In the genomic region with DNA sequence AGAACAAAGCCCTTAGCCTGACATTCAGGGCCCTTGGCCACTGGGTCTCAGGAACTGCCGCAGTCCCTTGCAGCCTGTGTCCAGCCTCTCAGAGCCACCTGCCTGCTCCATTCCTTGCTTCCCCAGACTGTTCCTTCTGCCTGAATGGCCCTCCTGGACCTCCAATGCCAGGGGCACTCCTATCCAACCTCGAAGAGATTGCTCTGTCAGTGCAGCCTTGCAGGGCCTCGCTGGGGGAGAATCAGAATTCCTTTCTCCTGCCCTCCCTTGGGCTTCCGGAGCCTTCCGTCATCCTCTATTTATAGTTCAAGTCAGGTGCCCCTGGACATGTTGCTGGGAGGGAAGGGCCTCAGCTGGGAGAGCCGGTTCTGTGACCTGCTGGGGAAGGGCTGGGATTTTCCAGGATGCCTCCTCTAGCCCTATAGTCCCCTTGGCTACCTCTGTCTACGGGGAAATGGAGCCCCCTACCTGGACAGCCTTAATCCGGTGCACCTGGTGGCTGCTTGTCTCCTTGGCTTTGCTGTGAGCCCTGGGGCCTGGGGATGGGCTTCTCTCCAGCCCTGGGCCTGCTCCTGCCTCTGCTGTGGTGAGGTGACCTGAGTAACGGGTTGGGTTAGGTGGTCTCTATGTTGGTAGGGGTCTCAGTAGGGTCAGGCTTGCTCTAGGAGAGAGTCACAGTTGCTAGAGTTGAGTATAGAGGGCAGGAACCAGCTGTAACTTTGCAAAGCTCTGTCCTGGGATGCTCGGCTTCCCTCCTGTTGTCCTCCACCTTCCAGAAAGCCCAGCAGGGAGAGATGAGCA, we compare ENCODE assay signal across 12 cellular contexts. TPM values are rescaled to one million over a fixed set of nuclear protein-coding genes. Genes with fewer than 3 reads are reported as not detected.
A peak's percentile ranks its signal among the peaks of the same experiment; 100 is the strongest.
DNase-seq lines count a peak whose midpoint lies in the region; ATAC-seq and TF ChIP-seq lines count a peak whose summit lies in the region.
"Had no signal": no experiment of that assay in that cellular context is flagged by ENCODE, and none has a peak within 500 bp of the region (broad histone marks: within the 10 kb centered on the region; RNA-seq: fewer than 3 reads in every experiment).

No MANE protein-coding gene starts in this region.

- 74 to 79% methylated on average over 5 to 10 of the region's 10 CpGs for WGBS in endodermal cell (ENCODE audit: insufficient coverage in 1 of 2, insufficient read length in 1 of 2), 2 experiments
- 38% methylated on average over 10 of the region's 10 CpGs for WGBS in mesenchymal stem cell

- no peaks in the 10 kb centered on the region for H3K36me3 ChIP-seq in endodermal cell (ENCODE audit: control insufficient read depth, insufficient read depth, low read length)
- peaks cover 2 to 3% of the 10 kb centered on the region in 2 experiments for H3K36me3 ChIP-seq in mesenchymal stem cell (ENCODE audit: control insufficient read depth in 1 of 2, insufficient read depth in 2 of 2, low read depth in 1 of 2, low read length in 2 of 2)
- H3K36me3 ChIP-seq: BE2C, SJCRH30 had no signal

- peak overlapping the region in 1 of 2 experiments; percentile 23 for H3K18ac ChIP-seq in mesenchymal stem cell (ENCODE audit: low read depth in 1 of 2, low read length in 2 of 2)

- H2BK120ac ChIP-seq in mesenchymal stem cell (ENCODE audit: low read depth, low read length) = peak overlapping the region; percentile 51

- H3K4me1 ChIP-seq in endodermal cell (ENCODE audit: control insufficient read depth, insufficient read depth, low read length) = no peaks in the 10 kb centered on the region
- H3K4me1 ChIP-seq in mesenchymal stem cell (ENCODE audit: control insufficient read depth, insufficient read depth, low read depth, low read length) = peaks cover 13% of the 10 kb centered on the region
- H3K4me1 ChIP-seq: BE2C, SJCRH30 had no signal

- no peak overlapping the region for H3K4ac ChIP-seq in mesenchymal stem cell (ENCODE audit: low read depth in 1 of 2, low read length in 2 of 2)

- no peak overlapping the region for H4K91ac ChIP-seq in mesenchymal stem cell (ENCODE audit: low read length)

- H3K9me3 ChIP-seq in endodermal cell (ENCODE audit: control insufficient read depth, low read length) (no peaks in the 10 kb centered on the region), mesenchymal stem cell (ENCODE audit: control insufficient read depth, low read length) (no peaks in the 10 kb centered on the region)
- H3K9me3 ChIP-seq: BE2C, SJCRH30 had no signal

- no peaks in the 10 kb centered on the region for H3K9me3 Mint-ChIP-seq in endodermal cell

- no peaks in the 10 kb centered on the region for H3K27me3 Mint-ChIP-seq in endodermal cell (ENCODE audit: insufficient read depth)

- no peak overlapping the region for H2BK15ac ChIP-seq in mesenchymal stem cell (ENCODE audit: low read depth, poor library complexity, severe bottlenecking)

- H2BK12ac ChIP-seq in mesenchymal stem cell (ENCODE audit: low read length in 2 of 2) = peak overlapping the region in 1 of 2 experiments; percentile 8

- H4K8ac ChIP-seq in mesenchymal stem cell (ENCODE audit: low read length) = no peak overlapping the region

- H3K14ac ChIP-seq in mesenchymal stem cell (ENCODE audit: low read length in 2 of 2) = no peak overlapping the region

- no peak overlapping the region for H2AFZ ChIP-seq in mesenchymal stem cell (ENCODE audit: low read depth, low read length)

- peak overlapping the region; percentile 74 for H3K27ac Mint-ChIP-seq in endodermal cell

- peaks cover 9% of the 10 kb centered on the region for H3K4me1 Mint-ChIP-seq in endodermal cell

- H3K4me3 ChIP-seq in endodermal cell (ENCODE audit: low read length) = no peak overlapping the region
- no peak overlapping the region for H3K4me3 ChIP-seq in mesenchymal stem cell (ENCODE audit: insufficient read depth in 1 of 2, low read depth in 1 of 2, low read length in 2 of 2)
- H3K4me3 ChIP-seq: SJCRH30 had no signal

- ATAC-seq in HG03565 (IDR thresholded peaks at IDR 0.05; ENCODE audit: unreplicated experiment) (no peak), GM19455 (IDR thresholded peaks at IDR 0.05; ENCODE audit: unreplicated experiment) (no peak), GM18861 (IDR thresholded peaks at IDR 0.05; ENCODE audit: unreplicated experiment) (no peak)

- no peak overlapping the region for H3K23ac ChIP-seq in mesenchymal stem cell (ENCODE audit: low read length in 2 of 2)

- H3K4me2 ChIP-seq in mesenchymal stem cell (ENCODE audit: low read length, poor library complexity, severe bottlenecking) = no peak overlapping the region

- no peaks in the 10 kb centered on the region for H3K27me3 ChIP-seq in endodermal cell (ENCODE audit: control insufficient read depth, insufficient read depth, low read length, poor library complexity, severe bottlenecking)
- H3K27me3 ChIP-seq in mesenchymal stem cell (ENCODE audit: control insufficient read depth in 1 of 2, insufficient read depth in 1 of 2, low read length in 2 of 2) = peaks cover 1 to 29% of the 10 kb centered on the region in 2 experiments
- H3K27me3 ChIP-seq: BE2C, SJCRH30 had no signal

- H2BK5ac ChIP-seq in mesenchymal stem cell (ENCODE audit: low read depth, low read length, poor library complexity, severe bottlenecking) = no peak overlapping the region

- no peak overlapping the region for H3K9ac ChIP-seq in endodermal cell (ENCODE audit: extremely low read depth, low read length, poor library complexity, severe bottlenecking)
- no peak overlapping the region for H3K9ac ChIP-seq in mesenchymal stem cell (ENCODE audit: low read length)

- H3K36me3 Mint-ChIP-seq in endodermal cell (ENCODE audit: low read depth) = no peaks in the 10 kb centered on the region

- no peak overlapping the region for H2AK5ac ChIP-seq in mesenchymal stem cell (ENCODE audit: low read length, severe bottlenecking)

- TF ChIP-seq CTCF in endodermal cell (conservative IDR thresholded peaks at IDR 0.05) = peak; percentile 48

- H3K4me3 Mint-ChIP-seq in endodermal cell = no peak overlapping the region

- peak; percentile 92 for DNase-seq in COLO668 (lab: John Stamatoyannopoulos, UW; ENCODE audit: unreplicated experiment)
- DNase-seq in NCI-H510A (lab: John Stamatoyannopoulos, UW) = peak; percentile 98
- peak; percentile 87 for DNase-seq in endodermal cell
- DNase-seq in mesenchymal stem cell = peak; percentile 66
- DNase-seq in germinal center (ENCODE audit: low spot score) = no peak
- DNase-seq: activated CD8-positive, alpha-beta memory T cell treated with anti-CD3 and anti-CD28 coated beads, Interleukin-2, amount 50 U/mL, for 48 hours; BE2C; effector CD4-positive, alpha-beta T cell had no signal

- H3K27ac ChIP-seq in endodermal cell (ENCODE audit: low read depth, low read length) (no peak overlapping the region), mesenchymal stem cell (ENCODE audit: low read length, poor library complexity, severe bottlenecking) (no peak overlapping the region)
- H3K27ac ChIP-seq: SJCRH30 had no signal

- H3K79me1 ChIP-seq in mesenchymal stem cell (replicated peaks; ENCODE audit: low read length, poor library complexity, severe bottlenecking) = no peaks in the 10 kb centered on the region

RNA-seq across cellular contexts. Expression of a gene that starts 45.9 kb away (rescaled TPM):
- 1 to 10 TPM; 2.0 to 3.4 TPM for total RNA-seq in endodermal cell
- 4.0 TPM for polyA plus RNA-seq in endodermal cell (2013, experiment 1 of 2)
- 3.2 TPM for polyA plus RNA-seq in endodermal cell (2013, experiment 2 of 2)
- 0.06 TPM for polyA plus RNA-seq in mesenchymal stem cell (2013, experiment 1 of 2)
- polyA plus RNA-seq in mesenchymal stem cell (2013, experiment 2 of 2) = under 0.01 TPM

RNA-seq across cellular contexts. Expression of a gene that starts 53.4 kb away (rescaled TPM):
- total RNA-seq in endodermal cell = 1 to 10 TPM; 5.6 to 8.7 TPM
- polyA plus RNA-seq in endodermal cell (2013, experiment 1 of 2) = 6.4 TPM
- 5.5 TPM for polyA plus RNA-seq in endodermal cell (2013, experiment 2 of 2)
- 2.0 TPM for polyA plus RNA-seq in mesenchymal stem cell (2013, experiment 1 of 2)
- polyA plus RNA-seq in mesenchymal stem cell (2013, experiment 2 of 2) = 2.1 TPM
